Comparison of ENCODE assay signal across 21 cellular contexts in genomic region chr2:172389685-172390339, GRCh38.
"Had no signal": no experiment of that assay in that cellular context is flagged by ENCODE, and none has a peak within 500 bp of the region (broad histone marks: within the 10 kb centered on the region; RNA-seq: fewer than 3 reads in every experiment).

No MANE protein-coding gene starts in this region.

- H3K27me3 Mint-ChIP-seq: activated CD4-positive, alpha-beta T cell treated with anti-CD3 and anti-CD28 coated beads for 36 hours; activated CD8-positive, alpha-beta T cell treated with anti-CD3 and anti-CD28 coated beads for 36 hours had no signal

- H3K4me3 Mint-ChIP-seq: activated CD4-positive, alpha-beta T cell treated with anti-CD3 and anti-CD28 coated beads for 36 hours; activated CD8-positive, alpha-beta T cell treated with anti-CD3 and anti-CD28 coated beads for 36 hours; activated T-cell treated with anti-CD3 and anti-CD28 coated beads, Interleukin-2, amount 50 U/mL, for 4 hours; endodermal cell; naive thymus-derived CD4-positive, alpha-beta T cell had no signal

- FAIRE-seq: astrocyte, kidney had no signal

- H3K27ac Mint-ChIP-seq: activated CD4-positive, alpha-beta T cell treated with anti-CD3 and anti-CD28 coated beads for 36 hours; activated CD8-positive, alpha-beta T cell treated with anti-CD3 and anti-CD28 coated beads for 36 hours; endodermal cell had no signal

- ATAC-seq: activated CD4-positive, alpha-beta T cell treated with anti-CD3 and anti-CD28 coated beads for 36 hours; activated CD8-positive, alpha-beta T cell treated with anti-CD3 and anti-CD28 coated beads for 36 hours; activated T-cell treated with anti-CD3 and anti-CD28 coated beads, Interleukin-2, amount 50 U/mL, for 4 hours; lower lobe of right lung; naive thymus-derived CD4-positive, alpha-beta T cell had no signal

- H3K4me3 ChIP-seq: lower lobe of right lung, skin epidermis, tibial nerve had no signal

- H3K4me1 Mint-ChIP-seq: activated CD4-positive, alpha-beta T cell treated with anti-CD3 and anti-CD28 coated beads for 36 hours had no signal

- H3K36me3 ChIP-seq: lower lobe of right lung, tibial nerve, WERI-Rb-1 had no signal

- H3K36me3 Mint-ChIP-seq: naive thymus-derived CD4-positive, alpha-beta T cell had no signal

- H3K9me3 ChIP-seq: lower lobe of right lung, tibial nerve had no signal

- H3K27me3 ChIP-seq: tibial nerve had no signal

- H3K27ac ChIP-seq: lower lobe of right lung, WERI-Rb-1 had no signal

- DNase-seq: activated CD4-positive, alpha-beta T cell treated with anti-CD3 and anti-CD28 coated beads for 36 hours; activated CD8-positive, alpha-beta T cell treated with anti-CD3 and anti-CD28 coated beads for 36 hours; activated effector memory CD4-positive, alpha-beta T cell treated with Interleukin-2 at 50 U/mL for 16 hours; activated naive CD4-positive, alpha-beta T cell treated with anti-CD3 and anti-CD28 coated beads, Interleukin-2, amount 50 U/mL, for 16 hours; activated T-cell treated with anti-CD3 and anti-CD28 coated beads, Interleukin-2, amount 50 U/mL, for 4 hours; endodermal cell; erythroblast; hypothalamus; kidney; lower lobe of right lung; midbrain; naive thymus-derived CD4-positive, alpha-beta T cell; nucleus accumbens; stimulated activated CD4-positive, alpha-beta T cell treated with anti-CD3 and anti-CD28 coated beads, Interleukin-4, amount 100 ng/mL, for 4 hours; stimulated activated CD8-positive, alpha-beta memory T cell treated with anti-CD3 and anti-CD28 coated beads, Interleukin-4, amount 100 ng/mL, for 48 hours; stimulated activated naive CD4-positive, alpha-beta T cell treated with Interleukin-2 at 50 U/mL for 16 hours; substantia nigra; WERI-Rb-1 had no signal

- H3K9me3 Mint-ChIP-seq: activated CD8-positive, alpha-beta T cell treated with anti-CD3 and anti-CD28 coated beads for 36 hours; activated T-cell treated with anti-CD3 and anti-CD28 coated beads, Interleukin-2, amount 50 U/mL, for 4 hours; endodermal cell had no signal
